In the genomic region with DNA sequence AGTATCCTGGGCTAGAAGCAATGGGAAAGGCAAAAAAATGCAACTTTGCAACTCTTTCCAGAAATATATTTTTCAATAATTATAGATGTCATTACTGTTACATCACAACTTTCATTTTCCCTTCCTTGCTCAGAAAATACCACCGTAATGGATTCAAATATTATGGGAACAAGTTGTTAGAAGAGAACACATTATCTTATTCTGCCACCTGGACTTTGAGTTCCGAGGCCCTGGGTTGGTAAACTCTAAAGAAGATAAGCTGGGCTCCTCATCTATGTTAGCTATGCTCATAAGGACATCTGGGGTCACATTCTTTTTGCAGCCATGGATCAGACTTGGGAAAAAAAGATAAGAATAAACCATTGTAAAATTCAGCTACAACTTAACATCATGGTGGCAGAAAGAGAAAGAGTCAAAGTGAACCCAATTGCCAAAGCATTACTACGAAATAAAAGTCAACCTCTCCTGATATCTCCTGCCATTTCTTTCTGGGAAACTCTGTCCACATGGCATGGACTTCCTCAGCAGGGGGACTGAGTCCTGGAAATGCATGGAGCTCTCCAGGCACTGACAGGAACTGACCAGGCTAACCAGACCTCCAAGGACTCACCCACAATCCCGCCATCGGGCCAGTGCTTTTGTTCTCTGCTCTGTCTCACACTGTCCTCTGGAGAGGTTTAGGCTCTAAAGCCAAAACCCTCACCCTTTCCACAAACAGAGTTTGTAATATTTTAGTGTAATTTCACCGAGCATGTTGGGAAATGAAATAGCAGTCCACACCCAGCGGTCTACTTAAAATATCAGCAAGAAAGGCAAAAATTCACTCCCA, we compare ENCODE assay signal across 21 cellular contexts.
"Had no signal": no experiment of that assay in that cellular context is flagged by ENCODE, and none has a peak within 500 bp of the region (broad histone marks: within the 10 kb centered on the region; RNA-seq: fewer than 3 reads in every experiment).

No MANE protein-coding gene starts in this region.

- H3K4me3 ChIP-seq: dorsolateral prefrontal cortex, esophagus muscularis mucosa, left ventricle myocardium inferior, lower lobe of right lung, neural progenitor cell, testis, tibial nerve, upper lobe of right lung had no signal

- H3K36me3 ChIP-seq: esophagus muscularis mucosa, left ventricle myocardium inferior, lower lobe of right lung, neural progenitor cell, tibial nerve, upper lobe of right lung had no signal

- H3K9me3 Mint-ChIP-seq: central memory CD8-positive, alpha-beta T cell; natural killer cell treated with Interleukin-12 subunit alpha and Interleukin-12 subunit beta and Interleukin-15 and Interleukin-18, amount 100 ng/mL, for 72 hours; neural progenitor cell; stimulated activated naive CD8-positive, alpha-beta T cell treated with anti-CD3 and anti-CD28 coated beads, Interleukin-15, Interleukin-2, amounts not matched to agents 100 ng/mL and 50 ng/mL, for 24 hours had no signal

- H3K4me1 ChIP-seq: esophagus muscularis mucosa, foreskin keratinocyte, left ventricle myocardium inferior, lower lobe of right lung, neural progenitor cell, testis, tibial nerve, upper lobe of right lung had no signal

- H2AFZ ChIP-seq: neural progenitor cell had no signal

- DNase-seq: cortex of kidney; dorsolateral prefrontal cortex; effector CD8-positive, alpha-beta T cell; foreskin keratinocyte; kidney; left cardiac atrium; left ventricle myocardium inferior; lower lobe of right lung; midbrain; occipital lobe; right cardiac atrium; stimulated activated CD4-positive, alpha-beta T cell treated with anti-CD3 and anti-CD28 coated beads, Interleukin-4, amount 100 ng/mL, for 24 hours; testis; upper lobe of right lung had no signal

- H3K27ac Mint-ChIP-seq: natural killer cell treated with Interleukin-12 subunit alpha and Interleukin-12 subunit beta and Interleukin-15 and Interleukin-18, amount 100 ng/mL, for 72 hours; neural progenitor cell; stimulated activated memory B cell treated with anti-CD40 and anti-IgM and Interleukin-4, amounts not matched to agents 10 μg/mL and 1 μg/mL and 100 μg/mL, for 72 hours; stimulated activated naive CD8-positive, alpha-beta T cell treated with anti-CD3 and anti-CD28 coated beads, Interleukin-15, Interleukin-2, amounts not matched to agents 100 ng/mL and 50 ng/mL, for 24 hours had no signal

- H3K36me3 Mint-ChIP-seq: natural killer cell treated with Interleukin-12 subunit alpha and Interleukin-12 subunit beta and Interleukin-15 and Interleukin-18, amount 100 ng/mL, for 72 hours; neural progenitor cell had no signal

- FAIRE-seq: kidney had no signal

- H3K27ac ChIP-seq: dorsolateral prefrontal cortex, esophagus muscularis mucosa, foreskin keratinocyte, left ventricle myocardium inferior, lower lobe of right lung, neural progenitor cell, testis, tibial nerve, upper lobe of right lung had no signal

- H3K4me1 Mint-ChIP-seq: central memory CD8-positive, alpha-beta T cell; neural progenitor cell; stimulated activated memory B cell treated with anti-CD40 and anti-IgM and Interleukin-4, amounts not matched to agents 10 μg/mL and 1 μg/mL and 100 μg/mL, for 72 hours had no signal

- H3K4me2 ChIP-seq: neural progenitor cell had no signal

- H3K27me3 ChIP-seq: esophagus muscularis mucosa, foreskin keratinocyte, neural progenitor cell, testis, tibial nerve, upper lobe of right lung had no signal

- H3K9me3 ChIP-seq: esophagus muscularis mucosa, left ventricle myocardium inferior, lower lobe of right lung, testis, tibial nerve, upper lobe of right lung had no signal

- H3K27me3 Mint-ChIP-seq: stimulated activated naive CD8-positive, alpha-beta T cell treated with anti-CD3 and anti-CD28 coated beads, Interleukin-15, Interleukin-2, amounts not matched to agents 100 ng/mL and 50 ng/mL, for 24 hours had no signal

- H3K9ac ChIP-seq: neural progenitor cell had no signal

- H3K4me3 Mint-ChIP-seq: central memory CD8-positive, alpha-beta T cell; natural killer cell treated with Interleukin-12 subunit alpha and Interleukin-12 subunit beta and Interleukin-15 and Interleukin-18, amount 100 ng/mL, for 72 hours; neural progenitor cell; stimulated activated memory B cell treated with anti-CD40 and anti-IgM and Interleukin-4, amounts not matched to agents 10 μg/mL and 1 μg/mL and 100 μg/mL, for 72 hours; stimulated activated naive CD8-positive, alpha-beta T cell treated with anti-CD3 and anti-CD28 coated beads, Interleukin-15, Interleukin-2, amounts not matched to agents 100 ng/mL and 50 ng/mL, for 24 hours had no signal

- ATAC-seq: foreskin keratinocyte; left cardiac atrium; lower lobe of right lung; natural killer cell treated with Interleukin-12 subunit alpha and Interleukin-12 subunit beta and Interleukin-15 and Interleukin-18, amount 100 ng/mL, for 72 hours; right cardiac atrium; stimulated activated memory B cell treated with anti-CD40 and anti-IgM and Interleukin-4, amounts not matched to agents 10 μg/mL and 1 μg/mL and 100 μg/mL, for 72 hours; upper lobe of right lung had no signal
